ENCODE assay signal across 17 cellular contexts in the genomic region with DNA sequence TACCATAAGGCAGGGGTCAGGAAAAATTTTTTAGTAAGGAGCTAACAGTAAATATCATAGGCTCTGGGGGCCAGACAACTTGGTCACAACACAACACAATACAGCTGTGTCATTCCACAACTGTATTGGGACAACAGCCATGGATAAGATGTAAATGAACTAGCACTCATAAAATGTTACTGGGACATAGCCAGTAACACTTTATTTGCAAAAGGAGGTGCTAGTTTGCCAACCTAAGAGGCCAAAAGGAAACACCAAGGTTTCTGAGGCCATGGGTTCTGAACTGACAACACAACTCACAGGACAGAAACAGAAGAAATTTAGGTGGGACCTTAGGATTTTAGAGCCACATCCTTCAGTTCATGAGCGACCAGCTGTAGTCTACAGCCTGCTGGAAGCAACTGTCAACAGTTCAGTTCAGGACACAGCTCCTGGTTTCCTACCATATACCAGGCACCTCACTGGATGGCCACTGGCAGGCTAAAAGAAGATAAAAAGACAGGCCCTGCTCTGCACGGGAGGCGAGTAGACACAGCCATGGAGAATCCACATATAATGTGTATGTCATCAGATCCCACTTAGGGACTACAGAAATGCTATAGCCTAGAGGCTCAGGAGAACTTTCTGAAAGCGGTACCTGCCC. TPM values are rescaled to one million over a fixed set of nuclear protein-coding genes. Genes with fewer than 3 reads are reported as not detected.
DNase-seq lines count a peak whose midpoint lies in the region; ATAC-seq and TF ChIP-seq lines count a peak whose summit lies in the region.
"Had no signal": no experiment of that assay in that cellular context is flagged by ENCODE, and none has a peak within 500 bp of the region (broad histone marks: within the 10 kb centered on the region; RNA-seq: fewer than 3 reads in every experiment).

No MANE protein-coding gene starts in this region.

- 69 to 71% methylated on average over 4 of the region's 4 CpGs for WGBS in heart right ventricle, 2 donors
- WGBS in adrenal gland, 4 donors: 75 to 93% (median 91%) methylated on average over 4 of the region's 4 CpGs

- peak in 7 of 8 donors; percentile 20 to 73 (median 51) for ATAC-seq in heart right ventricle
- peak; percentile 86 for ATAC-seq in mucosa of descending colon
- ATAC-seq in GM18909 (IDR thresholded peaks at IDR 0.05; ENCODE audit: poor library complexity, unreplicated experiment): no peak

- CTCF ChIA-PET in activated naive CD4-positive, alpha-beta T cell treated with anti-CD3 and anti-CD28 coated beads for 36 hours (lab: Charles Lee): interaction anchor here (0.6 to 8.4 kb wide), 4 partner anchors 214 to 363 kb away, joined by 3 to 144 read pairs (median 4); no protein-coding TSS in a partner anchor

- H3K4me3 ChIP-seq in heart right ventricle (no peak overlapping the region), mucosa of descending colon (no peak overlapping the region), adrenal gland (no peak overlapping the region)
- H3K4me3 ChIP-seq: BLaER1 treated with 17β-estradiol and CSF1 and Interleukin-3, amounts not matched to agents 10 nM and 100 nM had no signal

- H3K27me3 ChIP-seq in heart right ventricle (no peaks in the 10 kb centered on the region), adrenal gland (no peaks in the 10 kb centered on the region)
- H3K27me3 ChIP-seq: BLaER1 treated with 17β-estradiol and CSF1 and Interleukin-3, amounts not matched to agents 10 nM and 100 nM had no signal

- H3K36me3 ChIP-seq in heart right ventricle: peaks cover 0 to 58% (median 0%) of the 10 kb centered on the region in 9 donors
- H3K36me3 ChIP-seq in mucosa of descending colon (ENCODE audit: low read depth): no peaks in the 10 kb centered on the region
- H3K36me3 ChIP-seq in adrenal gland (replicated peaks in 1 of 2): no peaks in the 10 kb centered on the region
- H3K36me3 ChIP-seq: BLaER1 treated with 17β-estradiol and CSF1 and Interleukin-3, amounts not matched to agents 10 nM and 100 nM had no signal

- no peaks in the 10 kb centered on the region for H3K9me3 ChIP-seq in heart right ventricle
- no peaks in the 10 kb centered on the region for H3K9me3 ChIP-seq in mucosa of descending colon
- H3K9me3 ChIP-seq in adrenal gland (replicated peaks in 1 of 3): no peaks in the 10 kb centered on the region

- H3K36me3 Mint-ChIP-seq in HFFc6 (ENCODE audit: low read depth) (peaks cover 38% of the 10 kb centered on the region), glutamatergic neuron (ENCODE audit: unreplicated experiment) (no peaks in the 10 kb centered on the region)
- no peaks in the 10 kb centered on the region for H3K36me3 Mint-ChIP-seq in activated naive CD4-positive, alpha-beta T cell treated with anti-CD3 and anti-CD28 coated beads for 36 hours (ENCODE audit: low read depth)

- peak overlapping the region; percentile 71 for H3K27ac ChIP-seq in VCaP
- H3K27ac ChIP-seq in heart right ventricle: peak overlapping the region in 3 of 10 donors; percentile 23 to 58 (median 36)
- H3K27ac ChIP-seq in adrenal gland: no peak overlapping the region
- H3K27ac ChIP-seq: BLaER1 treated with 17β-estradiol and CSF1 and Interleukin-3, amounts not matched to agents 10 nM and 100 nM; KMS-11 had no signal

- H3K4me1 ChIP-seq in heart right ventricle (peaks cover 0 to 12% (median 6%) of the 10 kb centered on the region in 9 donors), mucosa of descending colon (ENCODE audit: low read depth) (peaks cover 7% of the 10 kb centered on the region), adrenal gland (replicated peaks in 1 of 2) (no peaks in the 10 kb centered on the region)

- H3K27ac Mint-ChIP-seq in HFFc6 (peak overlapping the region; percentile 18), glutamatergic neuron (ENCODE audit: unreplicated experiment) (no peak overlapping the region)
- H3K27ac Mint-ChIP-seq in activated naive CD4-positive, alpha-beta T cell treated with anti-CD3 and anti-CD28 coated beads for 36 hours: no peak overlapping the region

- H3K27me3 Mint-ChIP-seq in HFFc6 (ENCODE audit: insufficient read depth): no peaks in the 10 kb centered on the region; the same call in 1 of the 2 replicates
- no peaks in the 10 kb centered on the region for H3K27me3 Mint-ChIP-seq in glutamatergic neuron (ENCODE audit: unreplicated experiment)
- peaks cover 14% of the 10 kb centered on the region for H3K27me3 Mint-ChIP-seq in activated naive CD4-positive, alpha-beta T cell treated with anti-CD3 and anti-CD28 coated beads for 36 hours (ENCODE audit: low read depth)

- H3K4me1 Mint-ChIP-seq in HFFc6 (ENCODE audit: low read depth): peaks cover 16% of the 10 kb centered on the region; the same call in 1 of the 2 replicates
- H3K4me1 Mint-ChIP-seq in glutamatergic neuron (ENCODE audit: low read depth, unreplicated experiment): no peaks in the 10 kb centered on the region
- H3K4me1 Mint-ChIP-seq in activated naive CD4-positive, alpha-beta T cell treated with anti-CD3 and anti-CD28 coated beads for 36 hours (ENCODE audit: low read depth): no peaks in the 10 kb centered on the region

- intact Hi-C loops in heart right ventricle (cut with DNase I) (loop anchor here in 7 of 10 donors (5.0 to 10.0 kb wide), 4 partner anchors 42 to 214 kb away; no protein-coding TSS in a partner anchor), mucosa of descending colon (cut with DNase I, micrococcal nuclease) (loop anchor here (10.0 kb wide), 1 partner anchor 214 kb away; no protein-coding TSS in a partner anchor), adrenal gland (cut with DNase I) (loop anchor here in 1 of 2 donors (10.0 kb wide), 1 partner anchor 214 kb away; no protein-coding TSS in a partner anchor)
- intact Hi-C loops in activated naive CD4-positive, alpha-beta T cell treated with anti-CD3 and anti-CD28 coated beads for 36 hours (cut with micrococcal nuclease): loop anchor here (5.0 kb wide), 1 partner anchor 607 kb away; no protein-coding TSS in a partner anchor

- no peak for TF ChIP-seq CTCF in HFFc6 (IDR thresholded peaks at IDR 0.05)
- no peak for TF ChIP-seq CTCF in VCaP (conservative IDR thresholded peaks at IDR 0.05)
- no peak for TF ChIP-seq CTCF in heart right ventricle (IDR thresholded peaks at IDR 0.05)
- TF ChIP-seq CTCF in mucosa of descending colon (IDR thresholded peaks at IDR 0.05): no peak
- TF ChIP-seq CTCF in glutamatergic neuron (IDR thresholded peaks at IDR 0.05; ENCODE audit: partially characterized antibody, unreplicated experiment): no peak
- no peak for TF ChIP-seq CTCF in adrenal gland (IDR thresholded peaks at IDR 0.05)

- DNase-seq in HFFc6 (no peak), heart right ventricle (no peak), mucosa of descending colon (no peak), glutamatergic neuron (no peak), adrenal gland (no peak)
- DNase-seq in activated naive CD4-positive, alpha-beta T cell treated with anti-CD3 and anti-CD28 coated beads for 36 hours: no peak
- DNase-seq: DMS79, NCI-H1417, NCI-H187 treated with DMSO at 0.1 percent for 48 hours, NCI-H2227 treated with DMSO at 0.1 percent for 48 hours, NCI-H510A treated with DMSO at 0.1 percent for 48 hours, NCI-H82, SIG-M5 had no signal

- no peaks in the 10 kb centered on the region for H3K9me3 Mint-ChIP-seq in HFFc6
- no peaks in the 10 kb centered on the region for H3K9me3 Mint-ChIP-seq in glutamatergic neuron (ENCODE audit: unreplicated experiment)
- no peaks in the 10 kb centered on the region for H3K9me3 Mint-ChIP-seq in activated naive CD4-positive, alpha-beta T cell treated with anti-CD3 and anti-CD28 coated beads for 36 hours

- no peak overlapping the region for H3K4me3 Mint-ChIP-seq in HFFc6
- H3K4me3 Mint-ChIP-seq in glutamatergic neuron (ENCODE audit: unreplicated experiment): no peak overlapping the region
- H3K4me3 Mint-ChIP-seq in activated naive CD4-positive, alpha-beta T cell treated with anti-CD3 and anti-CD28 coated beads for 36 hours: no peak overlapping the region

- TF ChIP-seq POLR2A in adrenal gland (IDR thresholded peaks at IDR 0.05): no peak

RNA-seq across cellular contexts. Expression of gene DZIP1, which starts 23.9 kb away (rescaled TPM):
- 10 to 100 TPM; 39.3 to 43.8 (median 42.0) TPM for total RNA-seq in HFFc6 (2021; fragmentation: NEBNext Ultra II Directional; extraction: Animal tissue kit (Norgen Biotek cat#: 25700))
- total RNA-seq in heart right ventricle (1 to 10 TPM; 2.0 to 5.0 (median 3.6) TPM), mucosa of descending colon (10 to 100 TPM in 1 of 3 donors, 1 to 10 TPM in 2; 1.3 to 23.6 (median 3.6) TPM), glutamatergic neuron (ENCODE audit: unreplicated experiment) (18.1 TPM), adrenal gland (10 to 100 TPM in 2 of 8 donors, 1 to 10 TPM in 6; 6.7 to 16.7 (median 9.5) TPM)
- polyA plus RNA-seq in heart right ventricle (1 to 10 TPM; 2.8 to 7.0 TPM), adrenal gland (10 to 100 TPM in 2 of 3 donors, 1 to 10 TPM in 1; 9.9 to 16.1 (median 13.2) TPM)
- total RNA-seq in activated naive CD4-positive, alpha-beta T cell treated with anti-CD3 and anti-CD28 coated beads for 36 hours: under 1 TPM; 0.15 to 0.41 TPM

RNA-seq across cellular contexts. Expression of gene DNAJC3, which starts 56.3 kb away (rescaled TPM):
- 10 to 100 TPM; 40.6 to 53.7 (median 48.4) TPM for total RNA-seq in HFFc6 (2021; fragmentation: NEBNext Ultra II Directional; extraction: Animal tissue kit (Norgen Biotek cat#: 25700))
- total RNA-seq in heart right ventricle (10 to 100 TPM; 27.5 to 40.9 (median 31.7) TPM), mucosa of descending colon (10 to 100 TPM; 48.6 to 60.5 (median 55.2) TPM), glutamatergic neuron (ENCODE audit: unreplicated experiment) (9.5 TPM), adrenal gland (10 to 100 TPM; 40.6 to 99.0 (median 48.1) TPM)
- polyA plus RNA-seq in heart right ventricle (10 to 100 TPM in 1 of 2 donors, 1 to 10 TPM in 1; 9.3 to 18.3 TPM), adrenal gland (10 to 100 TPM in 1 of 3 donors, 1 to 10 TPM in 2; 8.7 to 71.0 (median 9.4) TPM)
- 10 to 100 TPM; 13.8 to 14.0 TPM for total RNA-seq in activated naive CD4-positive, alpha-beta T cell treated with anti-CD3 and anti-CD28 coated beads for 36 hours
